In genomic region chr22:22720201-22720723, GRCh38 we compare ENCODE assay signal across 9 cellular contexts.
A peak's percentile ranks its signal among the peaks of the same experiment; 100 is the strongest.
DNase-seq lines count a peak whose midpoint lies in the region; ATAC-seq and TF ChIP-seq lines count a peak whose summit lies in the region.
"Had no signal": no experiment of that assay in that cellular context is flagged by ENCODE, and none has a peak within 500 bp of the region (broad histone marks: within the 10 kb centered on the region; RNA-seq: fewer than 3 reads in every experiment).

No MANE protein-coding gene starts in this region.

- H3K4me3 ChIP-seq in mucosa of descending colon (no peak overlapping the region), upper lobe of left lung (no peak overlapping the region)
- H3K4me3 ChIP-seq: tibial artery had no signal

- no peak for TF ChIP-seq POLR2A in upper lobe of left lung (IDR thresholded peaks at IDR 0.05)

- H3K36me3 Mint-ChIP-seq in T-helper 1 cell treated with Interleukin-12 subunit alpha and Interleukin-12 subunit beta and Interleukin-4 antibody, amounts not matched to agents 30 μg/mL and 1 μg/mL, for 36 hours (ENCODE audit: low read depth) = no peaks in the 10 kb centered on the region

- TF ChIP-seq EP300 in upper lobe of left lung (IDR thresholded peaks at IDR 0.05) = no peak

- intact Hi-C loops in mucosa of descending colon (cut with DNase I, micrococcal nuclease) = no loop called here

- peaks cover 24% of the 10 kb centered on the region for H3K4me1 Mint-ChIP-seq in T-helper 1 cell treated with Interleukin-12 subunit alpha and Interleukin-12 subunit beta and Interleukin-4 antibody, amounts not matched to agents 30 μg/mL and 1 μg/mL, for 36 hours (ENCODE audit: low read depth)

- WGBS in upper lobe of left lung, 2 donors = 34 to 36% methylated on average over 3 of the region's 3 CpGs

- peaks cover 14% of the 10 kb centered on the region for H3K27me3 Mint-ChIP-seq in T-helper 1 cell treated with Interleukin-12 subunit alpha and Interleukin-12 subunit beta and Interleukin-4 antibody, amounts not matched to agents 30 μg/mL and 1 μg/mL, for 36 hours (ENCODE audit: low read depth)

- H3K9me3 ChIP-seq in mucosa of descending colon (no peaks in the 10 kb centered on the region), upper lobe of left lung (no peaks in the 10 kb centered on the region)
- H3K9me3 ChIP-seq: tibial artery had no signal

- TF ChIP-seq CTCF in mucosa of descending colon (IDR thresholded peaks at IDR 0.05) (peak; percentile 12), upper lobe of left lung (IDR thresholded peaks at IDR 0.05) (peak in 5 of 6 experiments; percentile 26 to 49 (median 40))

- peak; percentile 48 for ATAC-seq in GM21390 (IDR thresholded peaks at IDR 0.05; ENCODE audit: unreplicated experiment)
- ATAC-seq in mucosa of descending colon = peak; percentile 91
- peak; percentile 74 to 79 for ATAC-seq in upper lobe of left lung (ENCODE audit: low FRiP score in 2 of 2)

- H3K9me3 Mint-ChIP-seq in T-helper 1 cell treated with Interleukin-12 subunit alpha and Interleukin-12 subunit beta and Interleukin-4 antibody, amounts not matched to agents 30 μg/mL and 1 μg/mL, for 36 hours = no peaks in the 10 kb centered on the region

- H3K36me3 ChIP-seq in mucosa of descending colon (ENCODE audit: low read depth) (no peaks in the 10 kb centered on the region), upper lobe of left lung (no peaks in the 10 kb centered on the region)
- H3K36me3 ChIP-seq: tibial artery had no signal

- no peaks in the 10 kb centered on the region for H3K4me1 ChIP-seq in mucosa of descending colon (ENCODE audit: low read depth)
- H3K4me1 ChIP-seq in upper lobe of left lung = peaks cover 0 to 4% (median under 1%) of the 10 kb centered on the region in 4 donors
- H3K4me1 ChIP-seq: tibial artery had no signal

- in situ Hi-C loops in KBM-7 (cut with MboI; ENCODE audit: low pct_unique_long_range_greater_than_20kb, low sequenced_read_pairs) = no loop called here

- H3K27ac Mint-ChIP-seq in T-helper 1 cell treated with Interleukin-12 subunit alpha and Interleukin-12 subunit beta and Interleukin-4 antibody, amounts not matched to agents 30 μg/mL and 1 μg/mL, for 36 hours = peak overlapping the region; percentile 36

- DNase-seq in DMS53 (lab: John Stamatoyannopoulos, UW) (peak; percentile 51), KBM-7 (peak; percentile 80), dermis blood vessel endothelial cell (peak; percentile 75), mucosa of descending colon (peak in 1 of 3 donors; percentile 48), upper lobe of left lung (no peak), NCI-H2196 (lab: John Stamatoyannopoulos, UW; ENCODE audit: unreplicated experiment) (no peak)

- H3K27ac ChIP-seq in upper lobe of left lung = peak overlapping the region; percentile 36 to 75 (median 70)
- H3K27ac ChIP-seq: tibial artery had no signal

- H3K4me3 Mint-ChIP-seq in T-helper 1 cell treated with Interleukin-12 subunit alpha and Interleukin-12 subunit beta and Interleukin-4 antibody, amounts not matched to agents 30 μg/mL and 1 μg/mL, for 36 hours = no peak overlapping the region

- no peaks in the 10 kb centered on the region for H3K27me3 ChIP-seq in upper lobe of left lung

Comparison
In these comparisons a context has a peak if more than half of its experiments do, and no peak if none do; other contexts are left out.
1. DNase-seq: peak in DMS53 (single experiment), KBM-7 (single experiment) and dermis blood vessel endothelial cell (single experiment); none in upper lobe of left lung (0 of 2) and NCI-H2196 (single experiment).
2. Peak in every context shown above with its lines, with median percentiles within 50 percentile points of each other: ATAC-seq.